1 cellular context compared by ENCODE assay signal in the genomic region with DNA sequence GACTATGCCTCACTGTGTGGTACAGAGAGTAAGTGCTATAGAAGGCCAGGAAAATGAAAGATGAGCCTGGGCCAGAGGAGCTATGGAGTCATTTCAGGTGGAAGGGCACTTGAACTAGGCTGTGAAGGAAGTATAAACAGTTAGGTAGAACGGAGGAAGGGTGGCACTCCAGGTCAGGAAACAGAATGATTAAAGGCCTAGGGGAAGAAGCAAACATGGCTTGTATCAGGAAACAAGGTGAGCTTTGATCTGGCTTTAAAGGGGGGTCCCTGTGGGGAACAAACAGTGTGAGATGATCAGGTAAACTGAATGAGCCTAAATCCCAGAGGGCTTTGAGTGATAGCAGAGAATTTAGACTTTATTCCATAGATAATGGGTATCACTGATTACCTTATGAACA.
TF ChIP-seq lines count a peak whose summit lies in the region.

No MANE protein-coding gene starts in this region.

TF ChIP-seq in WTC11, 78 proteins besides CTCF, POLR2A, EP300 and RAD21 (continued from another document):
- TF ChIP-seq STAT6 (CRISPR knock-in tag; conservative IDR thresholded peaks at IDR 0.05; ENCODE audit: low read depth) (no peak), ZNF416 (CRISPR knock-in tag; IDR thresholded peaks at IDR 0.05) (no peak)
